ENCODE assay signal across 8 cellular contexts in genomic region chr5:75512383-75513074, GRCh38. TPM values are rescaled to one million over a fixed set of nuclear protein-coding genes. Genes with fewer than 3 reads are reported as not detected.
DNase-seq lines count a peak whose midpoint lies in the region; ATAC-seq and TF ChIP-seq lines count a peak whose summit lies in the region.

No MANE protein-coding gene starts in this region.

- peaks cover 3% of the 10 kb centered on the region; the same call in 1 of the 2 replicates for H4K20me1 ChIP-seq in IMR-90 (ENCODE audit: insufficient read depth, low read length)

- H3K14ac ChIP-seq in IMR-90 (replicated peaks; ENCODE audit: low read depth, low read length) = peak overlapping the region; percentile 93

- dilution Hi-C loops in IMR-90 (cut with HindIII; ENCODE audit: low sequenced_read_pairs, unreplicated experiment) = no loop called here

- H2BK5ac ChIP-seq in IMR-90 (ENCODE audit: low read depth, low read length, poor library complexity, severe bottlenecking) (peak overlapping the region; percentile 92), mesendoderm (ENCODE audit: low read length) (no peak overlapping the region)

- peak overlapping the region; percentile 93; the same call in 1 of the 2 replicates for H3K4ac ChIP-seq in IMR-90 (ENCODE audit: low read depth, low read length)
- no peak overlapping the region for H3K4ac ChIP-seq in mesendoderm (ENCODE audit: low read depth, low read length)

- H2BK20ac ChIP-seq in IMR-90 (ENCODE audit: low read depth, low read length) = no peak overlapping the region

- CTCF ChIA-PET in IMR-90 (lab: Yijun Ruan, JAX) = no interaction called here

- H3K27ac ChIP-seq in IMR-90 (ENCODE audit: insufficient read depth, low read length) (no peak overlapping the region), mesendoderm (ENCODE audit: low read depth, low read length) (no peak overlapping the region)

- no peak for TF ChIP-seq RAD21 in IMR-90 (IDR thresholded peaks at IDR 0.05; ENCODE audit: low read length)

- in situ Hi-C loops in IMR-90 (cut with MboI; ENCODE audit: low sequenced_read_pairs) (no loop called here), astrocyte of the cerebellum (cut with HindIII; ENCODE audit: low sequenced_read_pairs) (no loop called here)

- H3K4me1 ChIP-seq in IMR-90 (ENCODE audit: control insufficient read depth, insufficient read depth, low read length) = no peaks in the 10 kb centered on the region
- no peaks in the 10 kb centered on the region for H3K4me1 ChIP-seq in mesendoderm (ENCODE audit: control insufficient read depth, low read depth, low read length)

- H3K18ac ChIP-seq in IMR-90 (ENCODE audit: low read depth, low read length) = no peak overlapping the region
- H3K18ac ChIP-seq in mesendoderm (ENCODE audit: low read length) = no peak overlapping the region

- ATAC-seq in IMR-90 (ENCODE audit: low read depth) (no peak), HG02870 (IDR thresholded peaks at IDR 0.05; ENCODE audit: unreplicated experiment) (no peak), HG02852 (IDR thresholded peaks at IDR 0.05; ENCODE audit: unreplicated experiment) (no peak)

- BruUV-seq in IMR-90 (replicated peaks; lab: Mats Ljungman, UMichigan) = no TSS peak

- TF ChIP-seq POLR2A in IMR-90 (IDR thresholded peaks at IDR 0.05; ENCODE audit: low read depth, low read length) = no peak

- TF ChIP-seq CTCF in CD14-positive monocyte (IDR thresholded peaks at IDR 0.05) = no peak
- no peak for TF ChIP-seq CTCF in IMR-90 (conservative IDR thresholded peaks at IDR 0.05; ENCODE audit: low read depth, low read length)
- no peak for TF ChIP-seq CTCF in astrocyte of the cerebellum (IDR thresholded peaks at IDR 0.05; ENCODE audit: low read depth, low read length, missing control alignments)

- H2AFZ ChIP-seq in IMR-90 (replicated peaks; ENCODE audit: low read length, poor library complexity) = no peak overlapping the region

- no CpG with 5 or more reads among the region's 16 CpGs for WGBS in IMR-90 (ENCODE audit: extremely low coverage in 2 of 2, insufficient read length in 1 of 2), 2 experiments
- no CpG with 5 or more reads among the region's 16 CpGs for WGBS in mesendoderm (ENCODE audit: extremely low coverage, insufficient coverage, low lambda C conversion rate)

- H2BK15ac ChIP-seq in IMR-90 (ENCODE audit: low read depth, low read length) (no peak overlapping the region), mesendoderm (replicated peaks; ENCODE audit: low read depth) (no peak overlapping the region)

- H3K4me3 ChIP-seq in IMR-90 (ENCODE audit: insufficient read depth, low read depth, low read length) (peak overlapping the region; percentile 85), astrocyte of the cerebellum (ENCODE audit: low read depth, low read length) (peak overlapping the region; percentile 78), mesendoderm (ENCODE audit: low read length) (no peak overlapping the region)

- peak overlapping the region; percentile 92; the same call in 1 of the 2 replicates for H3K9ac ChIP-seq in IMR-90 (ENCODE audit: low read depth, low read length)
- H3K9ac ChIP-seq in mesendoderm (ENCODE audit: low read length) = peak overlapping the region; percentile 85

- H3K4me2 ChIP-seq in IMR-90 (ENCODE audit: low read depth, low read length) = peak overlapping the region; percentile 74
- H3K4me2 ChIP-seq in mesendoderm (ENCODE audit: low read length) = peak overlapping the region; percentile 25

- H3K27me3 ChIP-seq in IMR-90 (ENCODE audit: control insufficient read depth, insufficient read depth, low read length) (no peaks in the 10 kb centered on the region), mesendoderm (ENCODE audit: insufficient read depth, low read length, poor library complexity) (no peaks in the 10 kb centered on the region)

- H3K4me1 Mint-ChIP-seq in CD14-positive monocyte = peaks cover 51% of the 10 kb centered on the region

- H3K4me3 Mint-ChIP-seq in CD14-positive monocyte = peak overlapping the region; percentile 98 to 99

- H3K36me3 Mint-ChIP-seq in CD14-positive monocyte = peaks cover 0 to 2% of the 10 kb centered on the region in 2 donors

- intact Hi-C loops in CD14-positive monocyte (cut with micrococcal nuclease) = loop anchor here in 1 of 2 donors (10.0 kb wide), 1 partner anchor 52 kb away; no protein-coding TSS in a partner anchor
- intact Hi-C loops in IMR-90 (cut with micrococcal nuclease) = no loop called here

- H3K9me1 ChIP-seq in IMR-90 (ENCODE audit: insufficient read depth, low read length) = no peaks in the 10 kb centered on the region

- H3K23ac ChIP-seq in IMR-90 (ENCODE audit: low read depth, low read length) (peak overlapping the region; percentile 91; the same call in 1 of the 2 replicates), mesendoderm (ENCODE audit: low read length) (no peak overlapping the region)

- no peak overlapping the region for H2AK9ac ChIP-seq in IMR-90 (replicated peaks; ENCODE audit: low read depth, low read length, poor library complexity)

- H3K79me1 ChIP-seq in IMR-90 (ENCODE audit: low read depth in 1 of 2, low read length in 2 of 2) (peaks cover 6 to 47% of the 10 kb centered on the region in 2 experiments), mesendoderm (ENCODE audit: low read length) (peaks cover 6% of the 10 kb centered on the region)

- DNase-seq in CD14-positive monocyte (ENCODE audit: low spot score) (no peak), IMR-90 (peak; percentile 1), astrocyte of the cerebellum (ENCODE audit: low read depth) (no peak), mesendoderm (no peak), activated gamma-delta T cell (lab: John Stamatoyannopoulos, UW) (no peak), NCI-H510A treated with DMSO at 0.1 percent for 48 hours (lab: John Stamatoyannopoulos, UW) (no peak)

- H3K79me2 ChIP-seq in mesendoderm (ENCODE audit: control insufficient read depth, insufficient read depth, low read length) = peaks cover 24% of the 10 kb centered on the region

- H4K91ac ChIP-seq in IMR-90 (ENCODE audit: insufficient read depth, low read depth, low read length) = no peak overlapping the region; the same call in 1 of the 2 replicates

- peak overlapping the region; percentile 87 for H3K56ac ChIP-seq in IMR-90 (ENCODE audit: extremely low read depth, insufficient read depth, low read length)
- no peak overlapping the region for H3K56ac ChIP-seq in mesendoderm (ENCODE audit: low read length)

- H3K36me3 ChIP-seq in IMR-90 (ENCODE audit: control insufficient read depth, insufficient read depth, low read length) (no peaks in the 10 kb centered on the region), mesendoderm (ENCODE audit: control insufficient read depth, insufficient read depth, low read length) (no peaks in the 10 kb centered on the region)

- H3K9me3 Mint-ChIP-seq in CD14-positive monocyte = peaks cover 0 to 2% (median 0%) of the 10 kb centered on the region in 7 donors

- H2AK5ac ChIP-seq in IMR-90 (ENCODE audit: low read depth, low read length) = no peak overlapping the region
- H2AK5ac ChIP-seq in mesendoderm (ENCODE audit: low read length) = no peak overlapping the region

- H2BK120ac ChIP-seq in IMR-90 (ENCODE audit: low read depth, low read length) = no peak overlapping the region
- no peak overlapping the region for H2BK120ac ChIP-seq in mesendoderm (ENCODE audit: low read depth, low read length)

- H3K27me3 Mint-ChIP-seq in CD14-positive monocyte (ENCODE audit: low read depth in 3 of 3) = no peaks in the 10 kb centered on the region

- no peak overlapping the region for H4K5ac ChIP-seq in IMR-90 (ENCODE audit: low read depth, low read length)
- H4K5ac ChIP-seq in mesendoderm (ENCODE audit: low read length) = no peak overlapping the region

- H3K9me3 ChIP-seq in IMR-90 (ENCODE audit: control insufficient read depth, insufficient read depth, low read length) = no peaks in the 10 kb centered on the region

- H3K27ac Mint-ChIP-seq in CD14-positive monocyte = peak overlapping the region; percentile 93 to 98 (median 97)

- peak overlapping the region; percentile 91 to 96 for H4K8ac ChIP-seq in IMR-90 (ENCODE audit: low read depth in 2 of 2, low read length in 2 of 2)
- no peak overlapping the region for H4K8ac ChIP-seq in mesendoderm (ENCODE audit: low read depth, low read length)

- POLR2A ChIA-PET in IMR-90 (lab: Charles Lee; ENCODE audit: unreplicated experiment) = no interaction called here

TF ChIP-seq in IMR-90, 13 proteins besides CTCF, POLR2A, EP300 and RAD21:
- peak; percentile 74 for TF ChIP-seq CEBPB (IDR thresholded peaks at IDR 0.05; ENCODE audit: low read depth, low read length)
- TF ChIP-seq USF2 (IDR thresholded peaks at IDR 0.05; ENCODE audit: low read depth, low read length) = no peak
- no peak for TF ChIP-seq ELK1 (IDR thresholded peaks at IDR 0.05; ENCODE audit: borderline replicate concordance, low read depth, low read length)
- no peak for TF ChIP-seq MAFK (IDR thresholded peaks at IDR 0.05; ENCODE audit: low read depth, low read length)
- no peak for TF ChIP-seq MXI1 (IDR thresholded peaks at IDR 0.05; ENCODE audit: borderline replicate concordance, low read depth, low read length)

RNA-seq across cellular contexts. Expression of gene POLK, which starts 0.8 kb away (rescaled TPM):
- polyA plus RNA-seq in CD14-positive monocyte (10 to 100 TPM; 22.3 to 27.2 TPM), IMR-90 (2012; rRNA removed) (9.6 and 10.4 TPM in 2 replicates)
- total RNA-seq in IMR-90 (2012; rRNA removed) = 24.4 and 34.2 TPM in 2 replicates
- 0.56 and 1.00 TPM in 2 replicates for polyA plus RNA-seq in IMR-90 (2012; cell fraction: cytosol; rRNA removed)
- polyA plus RNA-seq in IMR-90 (2012; cell fraction: nucleus; rRNA removed; ENCODE audit: low replicate concordance) = 2.3 and 23.9 TPM in 2 replicates
- 3.7 TPM for polyA plus RNA-seq in mesendoderm (2013, experiment 1 of 2)
- 3.5 TPM for polyA plus RNA-seq in mesendoderm (2013, experiment 2 of 2)

RNA-seq across cellular contexts. Expression of gene CERT1, which starts 1.1 kb away (rescaled TPM):
- 10 to 100 TPM; 45.9 to 50.5 TPM for polyA plus RNA-seq in CD14-positive monocyte
- total RNA-seq in IMR-90 (2012; rRNA removed) = 7.2 and 10.3 TPM in 2 replicates
- polyA plus RNA-seq in IMR-90 (2012; rRNA removed) = 6.0 and 7.2 TPM in 2 replicates
- 2.3 and 2.7 TPM in 2 replicates for polyA plus RNA-seq in IMR-90 (2012; cell fraction: cytosol; rRNA removed)
- polyA plus RNA-seq in IMR-90 (2012; cell fraction: nucleus; rRNA removed; ENCODE audit: low replicate concordance) = 2.8 and 5.9 TPM in 2 replicates
- 32.2 TPM for polyA plus RNA-seq in mesendoderm (2013, experiment 1 of 2)
- 31.0 TPM for polyA plus RNA-seq in mesendoderm (2013, experiment 2 of 2)
